ENCODE assay signal across 15 cellular contexts in the genomic region with DNA sequence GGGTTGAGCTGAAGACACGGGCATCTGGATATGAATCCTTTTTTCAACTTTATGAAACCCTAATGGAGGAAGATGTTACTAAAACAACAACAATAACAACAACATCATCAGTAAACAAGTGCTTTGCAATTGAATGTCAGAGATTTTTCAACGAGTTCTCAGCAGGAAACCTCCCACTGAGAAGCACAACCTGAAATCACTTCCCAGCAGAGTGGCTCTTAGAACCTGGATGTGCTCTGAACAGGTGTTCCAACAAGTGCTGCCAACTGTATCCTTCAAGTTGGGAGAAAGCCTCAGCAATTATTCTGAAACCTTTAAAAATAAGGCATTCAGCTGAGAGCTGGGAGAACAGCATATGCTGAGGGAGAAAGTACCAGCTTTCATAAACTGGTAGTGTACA.
"Had no signal": no experiment of that assay in that cellular context is flagged by ENCODE, and none has a peak within 500 bp of the region (broad histone marks: within the 10 kb centered on the region; RNA-seq: fewer than 3 reads in every experiment).

No MANE protein-coding gene starts in this region.

- H3K36me3 Mint-ChIP-seq: activated naive CD8-positive, alpha-beta T cell treated with anti-CD3 and anti-CD28 coated beads for 36 hours; naive thymus-derived CD4-positive, alpha-beta T cell had no signal

- H3K27ac Mint-ChIP-seq: activated naive CD8-positive, alpha-beta T cell treated with anti-CD3 and anti-CD28 coated beads for 36 hours; activated T-helper 1 cell treated with anti-CD3 and anti-CD28 coated beads, Interleukin-12 subunit alpha, Interleukin-12 subunit beta, Interleukin-2, Interleukin-4 antibody, amounts not matched to agents 30 ng/mL and 10 ng/mL and 1 ng/mL, durations not matched to agents 14 hours and 24 hours and 36 hours; naive thymus-derived CD4-positive, alpha-beta T cell; stimulated activated naive CD8-positive, alpha-beta T cell treated with anti-CD3 and anti-CD28 coated beads, Interleukin-15, amount 100 ng/mL, for 72 hours had no signal

- H3K9me3 Mint-ChIP-seq: activated naive CD8-positive, alpha-beta T cell treated with anti-CD3 and anti-CD28 coated beads for 36 hours; activated T-helper 1 cell treated with anti-CD3 and anti-CD28 coated beads, Interleukin-12 subunit alpha, Interleukin-12 subunit beta, Interleukin-2, Interleukin-4 antibody, amounts not matched to agents 30 ng/mL and 10 ng/mL and 1 ng/mL, durations not matched to agents 14 hours and 24 hours and 36 hours had no signal

- ATAC-seq: body of pancreas; left lung; naive thymus-derived CD4-positive, alpha-beta T cell; stimulated activated naive CD8-positive, alpha-beta T cell treated with anti-CD3 and anti-CD28 coated beads, Interleukin-15, amount 100 ng/mL, for 72 hours; upper lobe of right lung had no signal

- DNase-seq: activated CD4-positive, CD25-positive, alpha-beta regulatory T cell; activated naive CD8-positive, alpha-beta T cell treated with anti-CD3 and anti-CD28 coated beads for 36 hours; amygdala; body of pancreas; caudate nucleus; colonic mucosa; kidney; left lung; mammary epithelial cell; naive thymus-derived CD4-positive, alpha-beta T cell; sigmoid colon; spleen; stimulated activated naive CD8-positive, alpha-beta T cell treated with anti-CD3 and anti-CD28 coated beads, Interleukin-15, amount 100 ng/mL, for 72 hours; upper lobe of right lung had no signal

- H3K4me1 Mint-ChIP-seq: activated naive CD8-positive, alpha-beta T cell treated with anti-CD3 and anti-CD28 coated beads for 36 hours; naive thymus-derived CD4-positive, alpha-beta T cell; stimulated activated naive CD8-positive, alpha-beta T cell treated with anti-CD3 and anti-CD28 coated beads, Interleukin-15, amount 100 ng/mL, for 72 hours had no signal

- H3K27me3 Mint-ChIP-seq: activated naive CD8-positive, alpha-beta T cell treated with anti-CD3 and anti-CD28 coated beads for 36 hours; naive thymus-derived CD4-positive, alpha-beta T cell; stimulated activated naive CD8-positive, alpha-beta T cell treated with anti-CD3 and anti-CD28 coated beads, Interleukin-15, amount 100 ng/mL, for 72 hours had no signal

- H3K4me3 Mint-ChIP-seq: activated naive CD8-positive, alpha-beta T cell treated with anti-CD3 and anti-CD28 coated beads for 36 hours; activated T-helper 1 cell treated with anti-CD3 and anti-CD28 coated beads, Interleukin-12 subunit alpha, Interleukin-12 subunit beta, Interleukin-2, Interleukin-4 antibody, amounts not matched to agents 30 ng/mL and 10 ng/mL and 1 ng/mL, durations not matched to agents 14 hours and 24 hours and 36 hours; naive thymus-derived CD4-positive, alpha-beta T cell; stimulated activated naive CD8-positive, alpha-beta T cell treated with anti-CD3 and anti-CD28 coated beads, Interleukin-15, amount 100 ng/mL, for 72 hours had no signal
